Comparison of ENCODE assay signal across 8 cellular contexts in genomic region chr1:15152318-15153183, GRCh38. TPM values are rescaled to one million over a fixed set of nuclear protein-coding genes. Genes with fewer than 3 reads are reported as not detected.
DNase-seq lines count a peak whose midpoint lies in the region; ATAC-seq, FAIRE-seq and TF ChIP-seq lines count a peak whose summit lies in the region.

No MANE protein-coding gene starts in this region.

- peak; percentile 78 to 88 for TF ChIP-seq RAD21 in A549 (conservative IDR thresholded peaks at IDR 0.05 in 1 of 2, IDR thresholded peaks at IDR 0.05 in 1 of 2)

- H3K27ac Mint-ChIP-seq in activated T-helper 2 cell treated with anti-CD3 and anti-CD28 coated beads, Interferon-gamma antibody, Interleukin-2, Interleukin-4, amounts not matched to agents 10 μg/mL and 5 μg/mL and 100 μg/mL, durations not matched to agents 14 hours and 24 hours and 36 hours: no peak overlapping the region
- no peak overlapping the region for H3K27ac Mint-ChIP-seq in naive thymus-derived CD8-positive, alpha-beta T cell

- H3K4me2 ChIP-seq in A549: peak overlapping the region; percentile 74

- H3K27me3 Mint-ChIP-seq in activated T-helper 2 cell treated with anti-CD3 and anti-CD28 coated beads, Interferon-gamma antibody, Interleukin-2, Interleukin-4, amounts not matched to agents 10 μg/mL and 5 μg/mL and 100 μg/mL, durations not matched to agents 14 hours and 24 hours and 36 hours (ENCODE audit: low read depth): peaks cover 59% of the 10 kb centered on the region
- peaks cover 21 to 64% (median 36%) of the 10 kb centered on the region in 5 donors for H3K27me3 Mint-ChIP-seq in naive thymus-derived CD8-positive, alpha-beta T cell

- no peaks in the 10 kb centered on the region for H3K36me3 Mint-ChIP-seq in activated T-helper 2 cell treated with anti-CD3 and anti-CD28 coated beads, Interferon-gamma antibody, Interleukin-2, Interleukin-4, amounts not matched to agents 10 μg/mL and 5 μg/mL and 100 μg/mL, durations not matched to agents 14 hours and 24 hours and 36 hours (ENCODE audit: low read depth)
- peaks cover 0 to 2% (median 0%) of the 10 kb centered on the region in 3 donors for H3K36me3 Mint-ChIP-seq in naive thymus-derived CD8-positive, alpha-beta T cell

- FAIRE-seq in A549 (lab: Jason Lieb, UNC): no peak
- FAIRE-seq in frontal cortex (lab: Jason Lieb, UNC): no peak

- DNase-seq in A549 (ENCODE audit: low read depth in 1 of 2, low spot score in 1 of 2) (peak; percentile 87 to 89), GM10266 (ENCODE audit: extremely low spot score) (peak; percentile 67), NCI-H2227 (lab: John Stamatoyannopoulos, UW; ENCODE audit: unreplicated experiment) (peak; percentile 85), frontal cortex (ENCODE audit: low spot score in 2 of 2) (peak; percentile 77 to 86)
- no peak for DNase-seq in activated T-helper 2 cell treated with anti-CD3 and anti-CD28 coated beads, Interferon-gamma antibody, Interleukin-2, Interleukin-4, amounts not matched to agents 10 μg/mL and 5 μg/mL and 100 μg/mL, durations not matched to agents 14 hours and 24 hours and 36 hours (ENCODE audit: low spot score)
- DNase-seq in naive thymus-derived CD8-positive, alpha-beta T cell: no peak

- peaks cover 35% of the 10 kb centered on the region for H3K4me1 ChIP-seq in A549

- POLR2A ChIA-PET in A549 (lab: Yijun Ruan, JAX): interaction anchor here (0.9 to 2.1 kb wide), 4 partner anchors 16 to 132 kb away, joined by 3 to 8 read pairs (median 4); no protein-coding TSS in a partner anchor
- POLR2A ChIA-PET in naive thymus-derived CD8-positive, alpha-beta T cell (lab: Charles Lee): no interaction called here

- peaks cover 19% of the 10 kb centered on the region for H3K4me1 Mint-ChIP-seq in activated T-helper 2 cell treated with anti-CD3 and anti-CD28 coated beads, Interferon-gamma antibody, Interleukin-2, Interleukin-4, amounts not matched to agents 10 μg/mL and 5 μg/mL and 100 μg/mL, durations not matched to agents 14 hours and 24 hours and 36 hours (ENCODE audit: low read depth)
- peaks cover 12 to 37% (median 26%) of the 10 kb centered on the region in 4 donors for H3K4me1 Mint-ChIP-seq in naive thymus-derived CD8-positive, alpha-beta T cell

- H3K4me3 Mint-ChIP-seq in activated T-helper 2 cell treated with anti-CD3 and anti-CD28 coated beads, Interferon-gamma antibody, Interleukin-2, Interleukin-4, amounts not matched to agents 10 μg/mL and 5 μg/mL and 100 μg/mL, durations not matched to agents 14 hours and 24 hours and 36 hours (ENCODE audit: low read depth): peak overlapping the region; percentile 50
- H3K4me3 Mint-ChIP-seq in naive thymus-derived CD8-positive, alpha-beta T cell: peak overlapping the region in 9 of 10 donors; percentile 20 to 72 (median 48)

- no peaks in the 10 kb centered on the region for H3K9me3 Mint-ChIP-seq in activated T-helper 2 cell treated with anti-CD3 and anti-CD28 coated beads, Interferon-gamma antibody, Interleukin-2, Interleukin-4, amounts not matched to agents 10 μg/mL and 5 μg/mL and 100 μg/mL, durations not matched to agents 14 hours and 24 hours and 36 hours
- H3K9me3 Mint-ChIP-seq in naive thymus-derived CD8-positive, alpha-beta T cell: peaks cover 0 to 4% (median 0%) of the 10 kb centered on the region in 9 donors

- TF ChIP-seq CTCF in A549 (IDR thresholded peaks at IDR 0.05): peak; percentile 66
- peak; percentile 55 for TF ChIP-seq CTCF in GM10266 (IDR thresholded peaks at IDR 0.05; ENCODE audit: control insufficient read depth, insufficient read depth, low read depth, missing control alignments)

- peak overlapping the region; percentile 93 to 99 for H3K27ac ChIP-seq in A549

- peak overlapping the region; percentile 88 for H3K4me3 ChIP-seq in A549

- ATAC-seq in A549 (peak; percentile 75 to 77), GM21723 (IDR thresholded peaks at IDR 0.05; ENCODE audit: unreplicated experiment) (no peak), HG02870 (IDR thresholded peaks at IDR 0.05; ENCODE audit: unreplicated experiment) (no peak)
- ATAC-seq in naive thymus-derived CD8-positive, alpha-beta T cell: no peak

- no peak for TF ChIP-seq EP300 in A549 (IDR thresholded peaks at IDR 0.05)

- TF ChIP-seq POLR2A in A549 (IDR thresholded peaks at IDR 0.05; ENCODE audit: low read length): no peak

- intact Hi-C loops in activated T-helper 2 cell treated with anti-CD3 and anti-CD28 coated beads, Interferon-gamma antibody, Interleukin-2, Interleukin-4, amounts not matched to agents 10 μg/mL and 5 μg/mL and 100 μg/mL, durations not matched to agents 14 hours and 24 hours and 36 hours (cut with micrococcal nuclease): loop anchor here (10.0 kb wide), 1 partner anchor 122 kb away; no protein-coding TSS in a partner anchor

- H3K9me3 ChIP-seq in A549: no peaks in the 10 kb centered on the region

- CTCF ChIA-PET in A549 (lab: Yijun Ruan, JAX): interaction anchor here (0.6 to 8.4 kb wide), 49 partner anchors 10 to 308 kb away, joined by 3 to 133 read pairs (median 6); partner anchors contain the start of gene FHAD1

- WGBS in A549 (ENCODE audit: missing lambda C conversion rate): 4% methylated on average over 26 of the region's 61 CpGs

TF ChIP-seq in A549, 52 proteins besides CTCF, POLR2A, EP300 and RAD21:
- no peak for TF ChIP-seq HOXB5 (CRISPR knock-in tag; IDR thresholded peaks at IDR 0.05)
- 0 out of 2 replicates have a peak, but pooled peaks have one; percentile 47 for TF ChIP-seq HDAC2 (IDR thresholded peaks at IDR 0.05)
- peak; percentile 61 for TF ChIP-seq MAX (IDR thresholded peaks at IDR 0.05)
- TF ChIP-seq PBX3 (IDR thresholded peaks at IDR 0.05): no peak
- TF ChIP-seq SMC3 (IDR thresholded peaks at IDR 0.05): peak; percentile 92

RNA-seq across cellular contexts. Expression of gene TMEM51, which starts 1.0 kb away (rescaled TPM):
- 14.3 and 20.0 TPM in 2 replicates for polyA plus RNA-seq in A549 (2011; rRNA removed)
- polyA plus RNA-seq in A549 (2012; cell fraction: cytosol; rRNA removed): 21.8 and 26.3 TPM in 2 replicates
- 34.5 and 38.7 TPM in 2 replicates for polyA plus RNA-seq in A549 (2012; cell fraction: nucleus; rRNA removed)
- polyA plus RNA-seq in A549 (2017; fragmentation: RNase III; extraction: RNeasy Plus Mini Kit Qiagen cat#74134 plus additional on column Dnase treatment): 20.9 to 24.2 TPM (median 22.8 TPM) in 3 replicates
- 8.4 and 9.5 TPM in 2 replicates for polyA minus RNA-seq in A549 (2011; rRNA and poly(A)+ RNA removed)
- 0.11 and 0.16 TPM in 2 replicates for total RNA-seq in activated T-helper 2 cell treated with anti-CD3 and anti-CD28 coated beads, Interferon-gamma antibody, Interleukin-2, Interleukin-4, amounts not matched to agents 10 μg/mL and 5 μg/mL and 100 μg/mL, durations not matched to agents 14 hours and 24 hours and 36 hours
- total RNA-seq in frontal cortex: 1.6 TPM
- not detected for total RNA-seq in naive thymus-derived CD8-positive, alpha-beta T cell
- not detected for polyA plus RNA-seq in naive thymus-derived CD8-positive, alpha-beta T cell

Comparison
In these comparisons a context has a peak if more than half of its experiments do, and no peak if none do; other contexts are left out.
1. ATAC-seq: peak in A549 (2 of 2); none in naive thymus-derived CD8-positive, alpha-beta T cell (0 of 2), GM21723 (single experiment) and HG02870 (single experiment).
2. DNase-seq: peak in A549 (2 of 2), GM10266 (single experiment), NCI-H2227 (single experiment) and frontal cortex (2 of 2); none in activated T-helper 2 cell treated with anti-CD3 and anti-CD28 coated beads, Interferon-gamma antibody, Interleukin-2, Interleukin-4, amounts not matched to agents 10 μg/mL and 5 μg/mL and 100 μg/mL, durations not matched to agents 14 hours and 24 hours and 36 hours (single experiment) and naive thymus-derived CD8-positive, alpha-beta T cell (0 of 10).